ENCODE assay signal across 31 cellular contexts in genomic region chr4:53162926-53163325, GRCh38.
A peak's percentile ranks its signal among the peaks of the same experiment; 100 is the strongest.
DNase-seq lines count a peak whose midpoint lies in the region; ATAC-seq lines count a peak whose summit lies in the region.
"Had no signal": no experiment of that assay in that cellular context is flagged by ENCODE, and none has a peak within 500 bp of the region (broad histone marks: within the 10 kb centered on the region; RNA-seq: fewer than 3 reads in every experiment).

No MANE protein-coding gene starts in this region.

- H3K4me1 ChIP-seq in trophoblast cell (ENCODE audit: control insufficient read depth in 1 of 2, insufficient read depth in 2 of 2, low read length in 2 of 2): peaks cover 0 to 8% of the 10 kb centered on the region in 2 experiments
- H3K4me1 ChIP-seq: A549; BLaER1; BLaER1 treated with 17β-estradiol and CSF1 and Interleukin-3, amounts not matched to agents 10 nM and 100 nM had no signal

- no peaks in the 10 kb centered on the region for H3K9me3 ChIP-seq in trophoblast cell (ENCODE audit: insufficient read depth, low read depth, low read length)
- H3K9me3 ChIP-seq: A549, BE2C, Caco-2 had no signal

- H3K14ac ChIP-seq in trophoblast cell (ENCODE audit: low read length): no peak overlapping the region

- no peak overlapping the region for H3K9ac ChIP-seq in trophoblast cell (ENCODE audit: low read length)
- H3K9ac ChIP-seq: BLaER1; BLaER1 treated with 17β-estradiol and CSF1 and Interleukin-3, amounts not matched to agents 10 nM and 100 nM had no signal

- no peak overlapping the region for H2BK120ac ChIP-seq in trophoblast cell (ENCODE audit: insufficient read depth, low read length, poor library complexity)

- ATAC-seq in left lobe of liver (peak; percentile 33), GM18498 (IDR thresholded peaks at IDR 0.05; ENCODE audit: unreplicated experiment) (no peak), HG02571 (IDR thresholded peaks at IDR 0.05; ENCODE audit: unreplicated experiment) (no peak)
- ATAC-seq: A549; CD8-positive, alpha-beta T cell had no signal

- no peak overlapping the region for H2AFZ ChIP-seq in trophoblast cell (ENCODE audit: insufficient read depth, low read length, poor library complexity)

- H2BK12ac ChIP-seq in trophoblast cell (ENCODE audit: low read length): no peak overlapping the region

- no peaks in the 10 kb centered on the region for H3K36me3 ChIP-seq in trophoblast cell (ENCODE audit: control insufficient read depth in 1 of 2, insufficient read depth in 2 of 2, low read length in 2 of 2)
- H3K36me3 ChIP-seq: BE2C, BLaER1 had no signal

- DNase-seq in ELF-1 (ENCODE audit: low read depth, low spot score) (peak; percentile 15), left lobe of liver (ENCODE audit: low spot score) (no peak), trophoblast cell (peak; percentile 84 to 91), NCI-H2196 treated with DMSO at 0.1 percent for 48 hours (lab: John Stamatoyannopoulos, UW; ENCODE audit: unreplicated experiment) (no peak)
- DNase-seq: 8988T; ACHN; AML-193; BE2C; C1 segment of cervical spinal cord; Caco-2; Calu3; CD4-positive, alpha-beta memory T cell; CD4-positive, alpha-beta T cell; CD4-positive, CD25-positive, alpha-beta regulatory T cell; CD8-positive, alpha-beta memory T cell; CD8-positive, alpha-beta T cell; COR-L47; DMS 273 treated with DMSO at 0.1 percent for 48 hours; DMS153; DMS53; DMS79; DMS79 treated with DMSO at 0.1 percent for 48 hours; DND-41; EL had no signal

- H3K18ac ChIP-seq in trophoblast cell (ENCODE audit: low read length): peak overlapping the region; percentile 25

- H3K4ac ChIP-seq in trophoblast cell (ENCODE audit: low read depth, low read length): no peak overlapping the region

- no peaks in the 10 kb centered on the region for H3K79me2 ChIP-seq in trophoblast cell (ENCODE audit: control insufficient read depth, insufficient read depth, low read length, poor library complexity)

- H4K12ac ChIP-seq in trophoblast cell (ENCODE audit: low read depth, low read length): no peak overlapping the region

- H4K91ac ChIP-seq in trophoblast cell (ENCODE audit: low read depth, low read length): no peak overlapping the region

- WGBS in trophoblast cell (ENCODE audit: extremely low coverage, insufficient coverage, insufficient read length): no CpG with 5 or more reads among the region's 2 CpGs

- H3K27ac ChIP-seq in trophoblast cell (ENCODE audit: low read depth, low read length): no peak overlapping the region
- H3K27ac ChIP-seq: 22Rv1; A549; BLaER1; BLaER1 treated with 17β-estradiol and CSF1 and Interleukin-3, amounts not matched to agents 10 nM and 100 nM; C4-2B had no signal

- H3K4me3 ChIP-seq in trophoblast cell (ENCODE audit: low read depth, low read length): no peak overlapping the region
- H3K4me3 ChIP-seq: A549; BLaER1; BLaER1 treated with 17β-estradiol and CSF1 and Interleukin-3, amounts not matched to agents 10 nM and 100 nM had no signal

- no peaks in the 10 kb centered on the region for H3K79me1 ChIP-seq in trophoblast cell (ENCODE audit: low read length)

- H3K27me3 ChIP-seq in trophoblast cell (ENCODE audit: insufficient read depth, low read length): no peaks in the 10 kb centered on the region
- H3K27me3 ChIP-seq: BE2C; BLaER1; BLaER1 treated with 17β-estradiol and CSF1 and Interleukin-3, amounts not matched to agents 10 nM and 100 nM had no signal

- H3K23ac ChIP-seq in trophoblast cell (ENCODE audit: low read length): no peak overlapping the region

- no peak overlapping the region for H2BK5ac ChIP-seq in trophoblast cell (ENCODE audit: low read depth, low read length, poor library complexity)

- no peak overlapping the region for H2AK5ac ChIP-seq in trophoblast cell (ENCODE audit: low read length)

- H3K4me2 ChIP-seq in trophoblast cell (ENCODE audit: low read length): no peak overlapping the region
- H3K4me2 ChIP-seq: A549; BLaER1; BLaER1 treated with 17β-estradiol and CSF1 and Interleukin-3, amounts not matched to agents 10 nM and 100 nM had no signal

- no peak overlapping the region for H4K8ac ChIP-seq in trophoblast cell (ENCODE audit: low read depth, low read length)

Comparison
In these comparisons a context has a peak if more than half of its experiments do, and no peak if none do; other contexts are left out.
1. DNase-seq: peak in ELF-1 (single experiment) and trophoblast cell (2 of 2); none in left lobe of liver (single experiment) and NCI-H2196 treated with DMSO at 0.1 percent for 48 hours (single experiment).